12 cellular contexts compared by ENCODE assay signal in genomic region chr9:14344846-14345585, GRCh38. TPM values are rescaled to one million over a fixed set of nuclear protein-coding genes. Genes with fewer than 3 reads are reported as not detected.
DNase-seq lines count a peak whose midpoint lies in the region; ATAC-seq and TF ChIP-seq lines count a peak whose summit lies in the region.
"Had no signal": no experiment of that assay in that cellular context is flagged by ENCODE, and none has a peak within 500 bp of the region (broad histone marks: within the 10 kb centered on the region; RNA-seq: fewer than 3 reads in every experiment).

No MANE protein-coding gene starts in this region.

- no peak for TF ChIP-seq POLR2A in gastrocnemius medialis (IDR thresholded peaks at IDR 0.05)

- H3K36me3 Mint-ChIP-seq in T-helper 17 cell (ENCODE audit: low read depth) = no peaks in the 10 kb centered on the region
- no peaks in the 10 kb centered on the region for H3K36me3 Mint-ChIP-seq in activated CD4-positive, alpha-beta memory T cell treated with anti-CD3 and anti-CD28 coated beads, Interleukin-2, amount 10 ng/mL, durations not matched to agents 7 days and 5 days (ENCODE audit: low read depth)
- peaks cover 4% of the 10 kb centered on the region for H3K36me3 Mint-ChIP-seq in activated CD8-positive, alpha-beta memory T cell treated with anti-CD3 and anti-CD28 coated beads, Interleukin-2, amount 10 ng/mL, durations not matched to agents 7 days and 5 days
- H3K36me3 Mint-ChIP-seq in CD8-positive, alpha-beta memory T cell = no peaks in the 10 kb centered on the region

- peak; percentile 54 for DNase-seq in G401 (ENCODE audit: low spot score)
- no peak for DNase-seq in T-helper 17 cell
- DNase-seq in gastrocnemius medialis = no peak
- DNase-seq in activated CD4-positive, alpha-beta memory T cell treated with anti-CD3 and anti-CD28 coated beads, Interleukin-2, amount 10 ng/mL, durations not matched to agents 7 days and 5 days = no peak
- DNase-seq in activated CD8-positive, alpha-beta memory T cell treated with anti-CD3 and anti-CD28 coated beads, Interleukin-2, amount 10 ng/mL, durations not matched to agents 7 days and 5 days = no peak
- DNase-seq in CD8-positive, alpha-beta memory T cell = no peak
- DNase-seq: activated CD4-positive, CD25-positive, alpha-beta regulatory T cell; MV-4-11; NCI-H82 had no signal

- POLR2A ChIA-PET in activated CD4-positive, alpha-beta memory T cell treated with anti-CD3 and anti-CD28 coated beads, Interleukin-2, amount 10 ng/mL, durations not matched to agents 7 days and 5 days (lab: Charles Lee) = no interaction called here
- POLR2A ChIA-PET in CD8-positive, alpha-beta memory T cell (lab: Charles Lee) = no interaction called here

- H3K9me3 ChIP-seq in T-helper 17 cell (ENCODE audit: control insufficient read depth, low read length, poor library complexity, severe bottlenecking) = no peaks in the 10 kb centered on the region
- no peaks in the 10 kb centered on the region for H3K9me3 ChIP-seq in iPS-18c (ENCODE audit: control insufficient read depth, insufficient read depth, low read length)
- H3K9me3 ChIP-seq in gastrocnemius medialis = no peaks in the 10 kb centered on the region
- no peaks in the 10 kb centered on the region for H3K9me3 ChIP-seq in CD8-positive, alpha-beta memory T cell (ENCODE audit: low read length)

- H3K4me3 ChIP-seq in iPS-18c (ENCODE audit: insufficient read depth, low read depth, low read length) (peak overlapping the region; percentile 69), gastrocnemius medialis (peak overlapping the region in 3 of 4 donors; percentile 52 to 68 (median 65))
- no peak overlapping the region for H3K4me3 ChIP-seq in CD8-positive, alpha-beta memory T cell (ENCODE audit: low read length)

- H3K4me3 Mint-ChIP-seq in T-helper 17 cell = peak overlapping the region; percentile 45
- H3K4me3 Mint-ChIP-seq in activated CD4-positive, alpha-beta memory T cell treated with anti-CD3 and anti-CD28 coated beads, Interleukin-2, amount 10 ng/mL, durations not matched to agents 7 days and 5 days = no peak overlapping the region
- no peak overlapping the region for H3K4me3 Mint-ChIP-seq in activated CD8-positive, alpha-beta memory T cell treated with anti-CD3 and anti-CD28 coated beads, Interleukin-2, amount 10 ng/mL, durations not matched to agents 7 days and 5 days
- H3K4me3 Mint-ChIP-seq in CD8-positive, alpha-beta memory T cell = peak overlapping the region in 1 of 7 donors; percentile 69

- H3K9me3 Mint-ChIP-seq in activated CD4-positive, alpha-beta memory T cell treated with anti-CD3 and anti-CD28 coated beads, Interleukin-2, amount 10 ng/mL, durations not matched to agents 7 days and 5 days = no peaks in the 10 kb centered on the region
- no peaks in the 10 kb centered on the region for H3K9me3 Mint-ChIP-seq in activated CD8-positive, alpha-beta memory T cell treated with anti-CD3 and anti-CD28 coated beads, Interleukin-2, amount 10 ng/mL, durations not matched to agents 7 days and 5 days (ENCODE audit: low read depth)
- peaks cover 0 to 2% (median 0%) of the 10 kb centered on the region in 5 donors for H3K9me3 Mint-ChIP-seq in CD8-positive, alpha-beta memory T cell

- in situ Hi-C loops in G401 (cut with HindIII; ENCODE audit: low sequenced_read_pairs) = no loop called here
- in situ Hi-C loops in gastrocnemius medialis (cut with MboI; ENCODE audit: low sequenced_read_pairs in 4 of 4) = loop anchor here in 2 of 4 donors (25.0 kb wide), 2 partner anchors 92 to 633 kb away; no protein-coding TSS in a partner anchor

- H3K27me3 Mint-ChIP-seq in T-helper 17 cell = peaks cover 33% of the 10 kb centered on the region
- H3K27me3 Mint-ChIP-seq in activated CD4-positive, alpha-beta memory T cell treated with anti-CD3 and anti-CD28 coated beads, Interleukin-2, amount 10 ng/mL, durations not matched to agents 7 days and 5 days = peaks cover 37% of the 10 kb centered on the region
- H3K27me3 Mint-ChIP-seq in activated CD8-positive, alpha-beta memory T cell treated with anti-CD3 and anti-CD28 coated beads, Interleukin-2, amount 10 ng/mL, durations not matched to agents 7 days and 5 days = no peaks in the 10 kb centered on the region
- H3K27me3 Mint-ChIP-seq in CD8-positive, alpha-beta memory T cell = peaks cover 28 to 29% of the 10 kb centered on the region in 2 donors

- intact Hi-C loops in gastrocnemius medialis (cut with DNase I; ENCODE audit: low total_unique reads) = loop anchor here (5.0 kb wide), 1 partner anchor 33 kb away; the partner anchor contains the start of gene NFIB

- no peaks in the 10 kb centered on the region for H3K36me3 ChIP-seq in gastrocnemius medialis
- H3K36me3 ChIP-seq in CD8-positive, alpha-beta memory T cell (ENCODE audit: insufficient read depth, low read length) = no peaks in the 10 kb centered on the region

- TF ChIP-seq CTCF in gastrocnemius medialis (IDR thresholded peaks at IDR 0.05 in 4 of 5, conservative IDR thresholded peaks at IDR 0.05 in 1 of 5) = no peak

- peak overlapping the region; percentile 84 to 90 (median 87) for H3K27ac ChIP-seq in gastrocnemius medialis
- no peak overlapping the region for H3K27ac ChIP-seq in CD8-positive, alpha-beta memory T cell (ENCODE audit: low read depth, low read length)
- H3K27ac ChIP-seq: epithelial cell of prostate had no signal

- ATAC-seq in T-helper 17 cell (no peak), gastrocnemius medialis (no peak), GM21723 (IDR thresholded peaks at IDR 0.05; ENCODE audit: unreplicated experiment) (no peak)
- ATAC-seq in activated CD8-positive, alpha-beta memory T cell treated with anti-CD3 and anti-CD28 coated beads, Interleukin-2, amount 10 ng/mL, durations not matched to agents 7 days and 5 days = no peak

- H3K27ac Mint-ChIP-seq in T-helper 17 cell = no peak overlapping the region
- H3K27ac Mint-ChIP-seq in activated CD4-positive, alpha-beta memory T cell treated with anti-CD3 and anti-CD28 coated beads, Interleukin-2, amount 10 ng/mL, durations not matched to agents 7 days and 5 days = no peak overlapping the region
- no peak overlapping the region for H3K27ac Mint-ChIP-seq in activated CD8-positive, alpha-beta memory T cell treated with anti-CD3 and anti-CD28 coated beads, Interleukin-2, amount 10 ng/mL, durations not matched to agents 7 days and 5 days
- H3K27ac Mint-ChIP-seq in CD8-positive, alpha-beta memory T cell = no peak overlapping the region

- peaks cover 8% of the 10 kb centered on the region for H3K4me1 Mint-ChIP-seq in T-helper 17 cell
- H3K4me1 Mint-ChIP-seq in activated CD4-positive, alpha-beta memory T cell treated with anti-CD3 and anti-CD28 coated beads, Interleukin-2, amount 10 ng/mL, durations not matched to agents 7 days and 5 days = no peaks in the 10 kb centered on the region
- peaks cover 2% of the 10 kb centered on the region for H3K4me1 Mint-ChIP-seq in activated CD8-positive, alpha-beta memory T cell treated with anti-CD3 and anti-CD28 coated beads, Interleukin-2, amount 10 ng/mL, durations not matched to agents 7 days and 5 days
- peaks cover 12 to 16% (median 13%) of the 10 kb centered on the region in 3 donors for H3K4me1 Mint-ChIP-seq in CD8-positive, alpha-beta memory T cell

- no peaks in the 10 kb centered on the region for H3K27me3 ChIP-seq in gastrocnemius medialis
- H3K27me3 ChIP-seq in CD8-positive, alpha-beta memory T cell (ENCODE audit: insufficient read depth, low read length, poor library complexity, severe bottlenecking) = peaks cover 19% of the 10 kb centered on the region

- CTCF ChIA-PET in activated CD4-positive, alpha-beta memory T cell treated with anti-CD3 and anti-CD28 coated beads, Interleukin-2, amount 10 ng/mL, durations not matched to agents 7 days and 5 days (lab: Charles Lee) = interaction anchor here (1.4 kb wide), 1 partner anchor 9 kb away, joined by 3 read pairs; no protein-coding TSS in a partner anchor
- CTCF ChIA-PET in activated CD8-positive, alpha-beta memory T cell treated with anti-CD3 and anti-CD28 coated beads, Interleukin-2, amount 10 ng/mL, durations not matched to agents 7 days and 5 days (lab: Charles Lee) = interaction anchor here (1.5 kb wide), 1 partner anchor 8 kb away, joined by 3 read pairs; no protein-coding TSS in a partner anchor
- CTCF ChIA-PET in CD8-positive, alpha-beta memory T cell (lab: Charles Lee) = interaction anchor here (1.5 kb wide), 1 partner anchor 9 kb away, joined by 5 read pairs; no protein-coding TSS in a partner anchor

- H3K4me1 ChIP-seq in gastrocnemius medialis = peaks cover 12 to 29% of the 10 kb centered on the region in 2 donors
- no peaks in the 10 kb centered on the region for H3K4me1 ChIP-seq in CD8-positive, alpha-beta memory T cell (ENCODE audit: insufficient read depth, low read length)

RNA-seq across cellular contexts. Expression of gene NFIB, which starts 31.1 kb away (rescaled TPM):
- total RNA-seq in G401 (2014; rRNA removed; shearing (Covaris generic)) = not detected in 2 replicates
- total RNA-seq in T-helper 17 cell (under 1 TPM; 0.12 to 0.76 TPM), gastrocnemius medialis (10 to 100 TPM; 24.0 to 40.9 (median 30.6) TPM)
- not detected for total RNA-seq in activated CD4-positive, alpha-beta memory T cell treated with anti-CD3 and anti-CD28 coated beads, Interleukin-2, amount 10 ng/mL, durations not matched to agents 7 days and 5 days
- not detected for total RNA-seq in activated CD8-positive, alpha-beta memory T cell treated with anti-CD3 and anti-CD28 coated beads, Interleukin-2, amount 10 ng/mL, durations not matched to agents 7 days and 5 days
- not detected for total RNA-seq in CD8-positive, alpha-beta memory T cell
- polyA plus RNA-seq in CD8-positive, alpha-beta memory T cell = not detected

Comparison
In these comparisons a context has a peak if more than half of its experiments do, and no peak if none do; other contexts are left out.
1. RNA of gene NFIB, which starts 31.1 kb away (total RNA-seq): 24.0 to 40.9 TPM in gastrocnemius medialis; 0.12 to 0.76 TPM in T-helper 17 cell, not detected in activated CD8-positive, alpha-beta memory T cell treated with anti-CD3 and anti-CD28 coated beads, Interleukin-2, amount 10 ng/mL, durations not matched to agents 7 days and 5 days, not detected in CD8-positive, alpha-beta memory T cell, not detected in G401 and not detected in activated CD4-positive, alpha-beta memory T cell treated with anti-CD3 and anti-CD28 coated beads, Interleukin-2, amount 10 ng/mL, durations not matched to agents 7 days and 5 days; every median in the first group is over 10 times any median in the second.